In genomic region chr4:155796031-155796430, GRCh38 we compare ENCODE assay signal across 8 cellular contexts. TPM values are rescaled to one million over a fixed set of nuclear protein-coding genes. Genes with fewer than 3 reads are reported as not detected.
DNase-seq lines count a peak whose midpoint lies in the region; ATAC-seq and TF ChIP-seq lines count a peak whose summit lies in the region.

No MANE protein-coding gene starts in this region.

- H3K4me3 ChIP-seq in BE2C (ENCODE audit: low read depth, low read length): no peak overlapping the region
- H3K4me3 ChIP-seq in thyroid gland (replicated peaks in 1 of 3): no peak overlapping the region

- intact Hi-C loops in thyroid gland (cut with DNase I): no loop called here

- H3K36me3 Mint-ChIP-seq in type B pancreatic cell: peaks cover 5% of the 10 kb centered on the region

- H3K9me3 ChIP-seq in BE2C (no peaks in the 10 kb centered on the region), thyroid gland (no peaks in the 10 kb centered on the region)

- no peaks in the 10 kb centered on the region for H3K36me3 ChIP-seq in BE2C
- no peaks in the 10 kb centered on the region for H3K36me3 ChIP-seq in thyroid gland

- WGBS in thyroid gland, 2 donors: 59 to 69% methylated on average over 3 of the region's 3 CpGs

- no peaks in the 10 kb centered on the region for H3K9me3 Mint-ChIP-seq in type B pancreatic cell

- no peaks in the 10 kb centered on the region for H3K4me1 Mint-ChIP-seq in type B pancreatic cell (ENCODE audit: unreplicated experiment)

- peak; percentile 84 for ATAC-seq in GM19372 (IDR thresholded peaks at IDR 0.05; ENCODE audit: low read depth, unreplicated experiment)
- ATAC-seq in HG03521 (IDR thresholded peaks at IDR 0.05; ENCODE audit: unreplicated experiment): peak; percentile 96

- no peak overlapping the region for H3K4me3 Mint-ChIP-seq in type B pancreatic cell

- TF ChIP-seq CTCF in BE2C (IDR thresholded peaks at IDR 0.05; ENCODE audit: low read depth, low read length) (peak; percentile 62), type B pancreatic cell (conservative IDR thresholded peaks at IDR 0.05) (peak; percentile 67), thyroid gland (IDR thresholded peaks at IDR 0.05) (peak in 1 of 6 experiments; percentile 23)

- no peaks in the 10 kb centered on the region for H3K27me3 Mint-ChIP-seq in type B pancreatic cell

- H3K4me1 ChIP-seq in BE2C (no peaks in the 10 kb centered on the region), thyroid gland (no peaks in the 10 kb centered on the region)

- H3K27me3 ChIP-seq in BE2C: no peaks in the 10 kb centered on the region
- no peaks in the 10 kb centered on the region for H3K27me3 ChIP-seq in thyroid gland

- no peak overlapping the region for H3K27ac Mint-ChIP-seq in type B pancreatic cell

- no peak for DNase-seq in BE2C
- DNase-seq in cerebellar cortex (ENCODE audit: low spot score): peak; percentile 22
- DNase-seq in type B pancreatic cell (ENCODE audit: extremely low spot score, unreplicated experiment): no peak
- no peak for DNase-seq in DMS153 (lab: John Stamatoyannopoulos, UW)
- no peak for DNase-seq in thyroid gland
- no peak for DNase-seq in activated naive CD4-positive, alpha-beta T cell treated with anti-CD3 and anti-CD28 coated beads, Interleukin-2, amount 50 U/mL, for 16 hours

- H3K27ac ChIP-seq in thyroid gland: no peak overlapping the region

- no peak for TF ChIP-seq POLR2A in thyroid gland (IDR thresholded peaks at IDR 0.05)

RNA-seq across cellular contexts. Expression of gene GUCY1B1, which starts 37.2 kb away (rescaled TPM):
- polyA plus RNA-seq in BE2C (2012; ENCODE audit: insufficient read depth, insufficient read length, low read depth): 8.7 TPM
- 3.6 and 6.6 TPM in 2 replicates for total RNA-seq in type B pancreatic cell (ENCODE audit: low replicate concordance)
- total RNA-seq in thyroid gland: 10 to 100 TPM in 1 of 4 donors, 1 to 10 TPM in 3; 5.0 to 11.3 (median 7.3) TPM
